Comparison of ENCODE assay signal across 1 cellular context in the genomic region with DNA sequence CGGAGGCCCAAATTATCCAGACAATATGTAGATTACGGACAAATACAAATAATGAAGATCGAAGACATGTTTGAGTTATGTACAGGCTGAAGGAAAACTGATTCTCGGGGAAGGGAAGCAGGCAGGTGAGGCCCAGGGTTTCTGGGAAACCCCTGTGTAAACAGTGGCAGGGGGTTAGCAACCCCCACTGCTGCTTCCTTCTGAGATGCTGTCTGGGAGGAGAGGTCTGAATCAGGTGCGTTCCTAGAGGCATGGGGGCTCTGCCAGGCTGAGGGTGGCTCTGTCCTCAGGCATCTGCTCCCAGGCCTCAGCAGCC.
TF ChIP-seq lines count a peak whose summit lies in the region.

No MANE protein-coding gene starts in this region.

TF ChIP-seq in K562, 482 proteins besides CTCF, POLR2A, EP300 and RAD21:
- TF ChIP-seq THAP12 (CRISPR knock-in tag; IDR thresholded peaks at IDR 0.05) = 0 out of 2 replicates have a peak, but pooled peaks have one; percentile 27
- no peak for TF ChIP-seq ZFPM2 (CRISPR knock-in tag; IDR thresholded peaks at IDR 0.05)
- no peak for TF ChIP-seq MCM5 (IDR thresholded peaks at IDR 0.05; ENCODE audit: low read depth)
- TF ChIP-seq NR1H2 (CRISPR knock-in tag; IDR thresholded peaks at IDR 0.05) = no peak
- TF ChIP-seq E2F5 (CRISPR knock-in tag; IDR thresholded peaks at IDR 0.05) = no peak
- TF ChIP-seq, protein P1, sequence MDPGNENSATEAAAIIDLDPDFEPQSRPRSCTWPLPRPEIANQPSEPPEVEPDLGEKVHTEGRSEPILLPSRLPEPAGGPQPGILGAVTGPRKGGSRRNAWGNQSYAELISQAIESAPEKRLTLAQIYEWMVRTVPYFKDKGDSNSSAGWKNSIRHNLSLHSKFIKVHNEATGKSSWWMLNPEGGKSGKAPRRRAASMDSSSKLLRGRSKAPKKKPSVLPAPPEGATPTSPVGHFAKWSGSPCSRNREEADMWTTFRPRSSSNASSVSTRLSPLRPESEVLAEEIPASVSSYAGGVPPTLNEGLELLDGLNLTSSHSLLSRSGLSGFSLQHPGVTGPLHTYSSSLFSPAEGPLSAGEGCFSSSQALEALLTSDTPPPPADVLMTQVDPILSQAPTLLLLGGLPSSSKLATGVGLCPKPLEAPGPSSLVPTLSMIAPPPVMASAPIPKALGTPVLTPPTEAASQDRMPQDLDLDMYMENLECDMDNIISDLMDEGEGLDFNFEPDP (CRISPR knock-in tag; IDR thresholded peaks at IDR 0.05) = no peak
- TF ChIP-seq PHF20 (IDR thresholded peaks at IDR 0.05; ENCODE audit: partially characterized antibody) = peak; percentile 6
- TF ChIP-seq SIN3A (IDR thresholded peaks at IDR 0.05; ENCODE audit: borderline replicate concordance in 2 of 2, control insufficient read depth in 1 of 2, low read depth in 2 of 2, low read length in 2 of 2) = 0 out of 4 replicates have a peak, but pooled peaks of 1 of the 2 experiments have one; percentile 2
